ENCODE assay signal across 8 cellular contexts in the genomic region with DNA sequence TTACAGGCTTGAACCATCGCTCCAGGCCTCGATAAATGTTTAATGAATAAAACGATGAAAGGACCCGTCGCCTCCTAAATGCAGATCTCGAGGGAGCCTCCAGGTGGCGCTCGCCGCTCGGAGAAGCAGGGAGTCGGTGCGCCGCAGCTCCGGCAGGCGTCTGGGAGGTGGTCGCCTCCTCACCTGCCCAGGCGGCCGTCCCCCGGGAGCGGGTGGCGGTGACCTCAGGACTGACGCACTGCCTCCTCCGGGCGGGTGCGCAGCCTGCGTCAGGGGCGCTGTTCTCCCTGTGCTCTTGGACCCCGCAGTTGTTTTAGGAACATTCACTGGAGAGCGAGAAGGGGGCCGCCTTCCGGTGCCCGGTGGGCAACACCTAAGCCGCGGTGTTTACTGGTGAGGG. TPM values are rescaled to one million over a fixed set of nuclear protein-coding genes. Genes with fewer than 3 reads are reported as not detected.
DNase-seq lines count a peak whose midpoint lies in the region; ATAC-seq and TF ChIP-seq lines count a peak whose summit lies in the region.

No MANE protein-coding gene starts in this region.

- H3K9me2 ChIP-seq in DOHH2 (replicated peaks; ENCODE audit: control insufficient read depth, low read length) (no peaks in the 10 kb centered on the region), OCI-LY1 (ENCODE audit: low read depth, low read length) (no peaks in the 10 kb centered on the region), neural cell (ENCODE audit: insufficient read depth, low read length) (no peaks in the 10 kb centered on the region)

- H3F3A ChIP-seq in DOHH2 (ENCODE audit: control insufficient read depth, insufficient read depth) (no peaks in the 10 kb centered on the region), OCI-LY1 (ENCODE audit: insufficient read depth, low read length) (no peaks in the 10 kb centered on the region), neural cell (ENCODE audit: insufficient read depth, low read length, poor library complexity, severe bottlenecking) (no peaks in the 10 kb centered on the region)

- no peak overlapping the region for H3K27ac Mint-ChIP-seq in activated T-helper 2 cell treated with anti-CD3 and anti-CD28 coated beads, Interferon-gamma antibody, Interleukin-2, Interleukin-4, amounts not matched to agents 10 μg/mL and 5 μg/mL and 100 μg/mL, durations not matched to agents 14 hours and 24 hours and 36 hours

- DNase-seq in activated T-helper 2 cell treated with anti-CD3 and anti-CD28 coated beads, Interferon-gamma antibody, Interleukin-2, Interleukin-4, amounts not matched to agents 10 μg/mL and 5 μg/mL and 100 μg/mL, durations not matched to agents 14 hours and 24 hours and 36 hours (ENCODE audit: low spot score) = peak; percentile 51
- DNase-seq in fibroblast of the conjunctiva (ENCODE audit: low read depth) = peak; percentile 30
- peak; percentile 51 for DNase-seq in stimulated activated naive CD4-positive, alpha-beta T cell treated with Interleukin-2 at 50 U/mL for 16 hours (lab: John Stamatoyannopoulos, UW)

- no peak overlapping the region for H3K27ac ChIP-seq in DOHH2 (ENCODE audit: low read depth, low read length)
- H3K27ac ChIP-seq in OCI-LY1 (ENCODE audit: low read depth, low read length, poor library complexity, severe bottlenecking) = no peak overlapping the region
- H3K27ac ChIP-seq in neural cell (ENCODE audit: low read length) = no peak overlapping the region

- H3K9ac ChIP-seq in OCI-LY1 (ENCODE audit: low read length) (no peak overlapping the region), neural cell (ENCODE audit: low read length) (no peak overlapping the region)

- intact Hi-C loops in activated T-helper 2 cell treated with anti-CD3 and anti-CD28 coated beads, Interferon-gamma antibody, Interleukin-2, Interleukin-4, amounts not matched to agents 10 μg/mL and 5 μg/mL and 100 μg/mL, durations not matched to agents 14 hours and 24 hours and 36 hours (cut with micrococcal nuclease) = loop anchor here (1.0 to 10.0 kb wide), 2 partner anchors 135 to 484 kb away; no protein-coding TSS in a partner anchor

- H3K27me3 Mint-ChIP-seq in activated T-helper 2 cell treated with anti-CD3 and anti-CD28 coated beads, Interferon-gamma antibody, Interleukin-2, Interleukin-4, amounts not matched to agents 10 μg/mL and 5 μg/mL and 100 μg/mL, durations not matched to agents 14 hours and 24 hours and 36 hours (ENCODE audit: low read depth) = peaks cover 22% of the 10 kb centered on the region

- peak; percentile 78 for TF ChIP-seq RAD21 in neural cell (conservative IDR thresholded peaks at IDR 0.05)

- H3K27me3 ChIP-seq in DOHH2 (ENCODE audit: control insufficient read depth, low read length) (no peaks in the 10 kb centered on the region), OCI-LY1 (ENCODE audit: insufficient read depth, low read length) (no peaks in the 10 kb centered on the region), neural cell (ENCODE audit: insufficient read depth, low read depth, low read length) (no peaks in the 10 kb centered on the region)

- no peaks in the 10 kb centered on the region for H3K36me3 Mint-ChIP-seq in activated T-helper 2 cell treated with anti-CD3 and anti-CD28 coated beads, Interferon-gamma antibody, Interleukin-2, Interleukin-4, amounts not matched to agents 10 μg/mL and 5 μg/mL and 100 μg/mL, durations not matched to agents 14 hours and 24 hours and 36 hours (ENCODE audit: low read depth)

- H3K4me2 ChIP-seq in DOHH2 (ENCODE audit: low read length) (peak overlapping the region; percentile 20; the same call in 1 of the 2 replicates), OCI-LY1 (ENCODE audit: low read length) (peak overlapping the region; percentile 47), neural cell (ENCODE audit: low read length) (no peak overlapping the region)

- H2AFZ ChIP-seq in OCI-LY1 (ENCODE audit: low read length) (no peak overlapping the region), neural cell (ENCODE audit: low read depth, low read length) (no peak overlapping the region)

- H3K36me3 ChIP-seq in DOHH2 (ENCODE audit: control insufficient read depth, low read length) = no peaks in the 10 kb centered on the region
- no peaks in the 10 kb centered on the region for H3K36me3 ChIP-seq in OCI-LY1 (ENCODE audit: insufficient read depth, low read length)
- H3K36me3 ChIP-seq in neural cell (ENCODE audit: insufficient read depth, low read length) = no peaks in the 10 kb centered on the region

- H3K4me3 ChIP-seq in DOHH2 (ENCODE audit: low read length) = no peak overlapping the region
- H3K4me3 ChIP-seq in OCI-LY1 (ENCODE audit: low read depth, low read length, poor library complexity, severe bottlenecking) = peak overlapping the region; percentile 18
- H3K4me3 ChIP-seq in neural cell (ENCODE audit: low read length) = peak overlapping the region; percentile 55

- no peaks in the 10 kb centered on the region for H4K20me1 ChIP-seq in DOHH2 (ENCODE audit: control insufficient read depth, insufficient read depth, low read depth, low read length)
- H4K20me1 ChIP-seq in OCI-LY1 (ENCODE audit: insufficient read depth, low read length) = no peaks in the 10 kb centered on the region
- H4K20me1 ChIP-seq in neural cell (ENCODE audit: insufficient read depth) = no peaks in the 10 kb centered on the region

- H3K79me2 ChIP-seq in DOHH2 (ENCODE audit: control insufficient read depth, low read length) (no peaks in the 10 kb centered on the region), OCI-LY1 (ENCODE audit: insufficient read depth, low read length) (no peaks in the 10 kb centered on the region), neural cell (replicated peaks; ENCODE audit: insufficient read depth, low read length) (no peaks in the 10 kb centered on the region)

- peaks cover 9% of the 10 kb centered on the region for H3K4me1 Mint-ChIP-seq in activated T-helper 2 cell treated with anti-CD3 and anti-CD28 coated beads, Interferon-gamma antibody, Interleukin-2, Interleukin-4, amounts not matched to agents 10 μg/mL and 5 μg/mL and 100 μg/mL, durations not matched to agents 14 hours and 24 hours and 36 hours (ENCODE audit: low read depth)

- no peak for TF ChIP-seq EP300 in neural cell (conservative IDR thresholded peaks at IDR 0.05; ENCODE audit: poor library complexity, severe bottlenecking)

- ATAC-seq in HG03342 (IDR thresholded peaks at IDR 0.05; ENCODE audit: unreplicated experiment) (peak; percentile 55), GM21390 (IDR thresholded peaks at IDR 0.05; ENCODE audit: unreplicated experiment) (no peak)

- H3K9me3 ChIP-seq in DOHH2 (ENCODE audit: control insufficient read depth, insufficient read depth, low read length) = no peaks in the 10 kb centered on the region
- no peaks in the 10 kb centered on the region for H3K9me3 ChIP-seq in OCI-LY1 (ENCODE audit: low read length)
- H3K9me3 ChIP-seq in neural cell (ENCODE audit: low read length) = no peaks in the 10 kb centered on the region

- TF ChIP-seq CTCF in DOHH2 (IDR thresholded peaks at IDR 0.05; ENCODE audit: low read depth, low read length, poor library complexity, severe bottlenecking) = peak; percentile 68
- TF ChIP-seq CTCF in OCI-LY1 (IDR thresholded peaks at IDR 0.05; ENCODE audit: low read length) = peak; percentile 73
- peak; percentile 75 for TF ChIP-seq CTCF in neural cell (IDR thresholded peaks at IDR 0.05; ENCODE audit: poor library complexity, severe bottlenecking)

- no peaks in the 10 kb centered on the region for H3K9me3 Mint-ChIP-seq in activated T-helper 2 cell treated with anti-CD3 and anti-CD28 coated beads, Interferon-gamma antibody, Interleukin-2, Interleukin-4, amounts not matched to agents 10 μg/mL and 5 μg/mL and 100 μg/mL, durations not matched to agents 14 hours and 24 hours and 36 hours

- H3K4me1 ChIP-seq in DOHH2 (ENCODE audit: control insufficient read depth, low read length) = no peaks in the 10 kb centered on the region
- H3K4me1 ChIP-seq in OCI-LY1 (ENCODE audit: insufficient read depth, low read length, severe bottlenecking) = no peaks in the 10 kb centered on the region

- no peak overlapping the region for H3K4me3 Mint-ChIP-seq in activated T-helper 2 cell treated with anti-CD3 and anti-CD28 coated beads, Interferon-gamma antibody, Interleukin-2, Interleukin-4, amounts not matched to agents 10 μg/mL and 5 μg/mL and 100 μg/mL, durations not matched to agents 14 hours and 24 hours and 36 hours (ENCODE audit: low read depth)

TF ChIP-seq in neural cell, 6 proteins besides CTCF, POLR2A, EP300 and RAD21:
- TF ChIP-seq POLR2AphosphoS5 (IDR thresholded peaks at IDR 0.05) (no peak), SMC3 (conservative IDR thresholded peaks at IDR 0.05; ENCODE audit: poor library complexity) (peak; percentile 78)

RNA-seq across cellular contexts. Expression of gene POLE4, which starts 38.6 kb away (rescaled TPM):
- 46.1 and 55.3 TPM in 2 replicates for total RNA-seq in activated T-helper 2 cell treated with anti-CD3 and anti-CD28 coated beads, Interferon-gamma antibody, Interleukin-2, Interleukin-4, amounts not matched to agents 10 μg/mL and 5 μg/mL and 100 μg/mL, durations not matched to agents 14 hours and 24 hours and 36 hours
- polyA plus RNA-seq in neural cell = 21.4 and 35.9 TPM in 2 replicates
- 8.3 and 8.5 TPM in 2 replicates for polyA minus RNA-seq in neural cell
